Comparison of ENCODE assay signal across 13 cellular contexts in the genomic region with DNA sequence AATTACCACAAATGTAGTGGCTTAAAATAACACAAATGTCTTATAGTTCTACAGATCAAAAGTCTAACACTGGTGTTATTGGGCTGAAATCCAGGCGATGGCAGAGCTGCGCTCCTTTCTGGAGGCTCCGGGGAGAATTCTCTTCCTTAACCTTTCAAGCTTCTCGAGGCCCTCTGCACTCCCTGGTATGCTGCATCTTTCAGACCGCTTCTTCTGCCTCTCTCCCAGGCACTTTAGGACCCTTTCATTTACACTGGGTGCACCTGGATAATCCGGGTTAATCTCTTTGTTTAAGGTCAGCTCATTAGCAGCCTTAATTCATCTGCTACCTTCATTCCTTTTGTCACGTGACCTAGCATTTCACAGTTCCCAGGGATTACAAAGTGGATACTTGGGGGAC.
DNase-seq lines count a peak whose midpoint lies in the region; ATAC-seq, FAIRE-seq and TF ChIP-seq lines count a peak whose summit lies in the region.
"Had no signal": no experiment of that assay in that cellular context is flagged by ENCODE, and none has a peak within 500 bp of the region (broad histone marks: within the 10 kb centered on the region; RNA-seq: fewer than 3 reads in every experiment).

No MANE protein-coding gene starts in this region.

- no peak overlapping the region for H2BK15ac ChIP-seq in H1 (ENCODE audit: low read length)

- no peaks in the 10 kb centered on the region for H3K27me3 ChIP-seq in H1 (replicated peaks in 1 of 4; ENCODE audit: control insufficient read depth in 3 of 4, extremely low read depth in 1 of 4, insufficient read depth in 3 of 4, low read length in 3 of 4)
- no peaks in the 10 kb centered on the region for H3K27me3 ChIP-seq in PC-3 (ENCODE audit: low read length)
- H3K27me3 ChIP-seq: BLaER1 treated with 17β-estradiol and CSF1 and Interleukin-3, amounts not matched to agents 10 nM and 100 nM had no signal

- no peak overlapping the region for H2BK20ac ChIP-seq in H1 (ENCODE audit: low read length)

- H3K9me3 ChIP-seq in H1 (ENCODE audit: insufficient read depth in 2 of 2, low read depth in 1 of 2, low read length in 1 of 2) (no peaks in the 10 kb centered on the region), PC-3 (ENCODE audit: low read length) (no peaks in the 10 kb centered on the region)

- H2BK12ac ChIP-seq in H1 (ENCODE audit: low read depth, low read length) = no peak overlapping the region; the same call in 1 of the 2 replicates

- peak in 2 of 3 experiments; percentile 31 to 34; a peak in 3 of 4 replicates for TF ChIP-seq CTCF in H1 (IDR thresholded peaks at IDR 0.05; ENCODE audit: control extremely low read depth in 1 of 3, insufficient read depth in 1 of 3, low read depth in 1 of 3, low read length in 3 of 3)
- TF ChIP-seq CTCF in PC-3 (conservative IDR thresholded peaks at IDR 0.05; ENCODE audit: low read depth, low read length) = no peak

- POLR2A ChIA-PET in H1 (lab: Charles Lee; ENCODE audit: partially characterized antibody) (no interaction called here), PC-3 (lab: Charles Lee; ENCODE audit: unreplicated experiment) (no interaction called here)

- TF ChIP-seq EP300 in H1 (IDR thresholded peaks at IDR 0.05; ENCODE audit: borderline replicate concordance in 1 of 2, low read depth in 2 of 2, low read length in 2 of 2) = no peak

- H3K4me1 ChIP-seq in H1 (replicated peaks in 1 of 4; ENCODE audit: control insufficient read depth in 3 of 4, insufficient read depth in 4 of 4, low read length in 3 of 4) (peaks cover 0 to 4% (median under 1%) of the 10 kb centered on the region in 4 experiments; a peak in 1 of 7 replicates), PC-3 (ENCODE audit: insufficient read depth, low read length) (no peaks in the 10 kb centered on the region)

- H4K91ac ChIP-seq in H1 (replicated peaks; ENCODE audit: insufficient read length, low read length) = no peak overlapping the region

- no peaks in the 10 kb centered on the region for H3F3A ChIP-seq in PC-3 (ENCODE audit: low read length, unreplicated experiment)

- H2AFZ ChIP-seq in H1 (ENCODE audit: low read length) (peak overlapping the region; percentile 61; the same call in 1 of the 2 replicates), PC-3 (ENCODE audit: low read length) (no peak overlapping the region)

- no peak overlapping the region for H3K9ac ChIP-seq in H1 (replicated peaks in 1 of 4; ENCODE audit: extremely low read depth in 1 of 4, low read depth in 3 of 4, low read length in 3 of 4)
- H3K9ac ChIP-seq in PC-3 (ENCODE audit: low read length) = no peak overlapping the region
- H3K9ac ChIP-seq: BLaER1 treated with 17β-estradiol and CSF1 and Interleukin-3, amounts not matched to agents 10 nM and 100 nM had no signal

- no peak overlapping the region for H3K14ac ChIP-seq in H1 (ENCODE audit: insufficient read length)

- peak; percentile 38 for DNase-seq in D341Med (ENCODE audit: low spot score)
- DNase-seq in NCI-H524 treated with DMSO at 0.1 percent for 48 hours (lab: John Stamatoyannopoulos, UW) = peak; percentile 85
- DNase-seq in H1 (ENCODE audit: low read depth in 1 of 2, low spot score in 2 of 2) = peak in 1 of 2 experiments; percentile 23
- DNase-seq in middle frontal gyrus (ENCODE audit: extremely low spot score, low spot score) = peak; percentile 36
- no peak for DNase-seq in PC-3
- DNase-seq in stimulated activated CD4-positive, alpha-beta T cell treated with anti-CD3 and anti-CD28 coated beads, Interleukin-15, amount 100 ng/mL, for 24 hours = no peak
- no peak for DNase-seq in GDM1 (lab: John Stamatoyannopoulos, UW)
- DNase-seq: activated CD4-positive, alpha-beta T cell treated with anti-CD3 and anti-CD28 coated beads, Interleukin-2, amount 50 U/mL, for 4 hours; activated effector memory CD4-positive, alpha-beta T cell treated with Interleukin-2 at 50 U/mL for 16 hours; NCI-H2107 had no signal

- H3K4ac ChIP-seq in H1 (replicated peaks; ENCODE audit: insufficient read length, low read depth, low read length) = no peak overlapping the region

- no peak overlapping the region for H2BK120ac ChIP-seq in H1 (replicated peaks; ENCODE audit: low read depth, low read length)

- H4K8ac ChIP-seq in H1 (ENCODE audit: extremely low read depth, insufficient read depth, low read length) = no peak overlapping the region

- ATAC-seq in HG02571 (IDR thresholded peaks at IDR 0.05; ENCODE audit: unreplicated experiment) = no peak
- no peak for ATAC-seq in PC-3
- ATAC-seq: sciatic nerve had no signal

- no peak overlapping the region for H3K56ac ChIP-seq in H1 (replicated peaks; ENCODE audit: insufficient read length, low read depth, low read length)

- peak; percentile 61 to 70 for TF ChIP-seq RAD21 in H1 (IDR thresholded peaks at IDR 0.05 in 1 of 2, conservative IDR thresholded peaks at IDR 0.05 in 1 of 2; ENCODE audit: low read depth in 2 of 2, low read length in 2 of 2)

- H3K23ac ChIP-seq in H1 (ENCODE audit: insufficient read length) = no peak overlapping the region

- no peak overlapping the region for H2BK5ac ChIP-seq in H1 (ENCODE audit: low read depth, low read length)

- WGBS in H1 (ENCODE audit: extremely low coverage in 1 of 2, insufficient coverage in 1 of 2, insufficient read length in 1 of 2, insufficient replicate concordance in 2 of 2, low coverage in 1 of 2, low lambda C conversion rate in 2 of 2, missing lambda C conversion rate in 1 of 2), 2 experiments = 59% methylated on average over 7 of the region's 7 CpGs; no CpG with 5 or more reads in 1 of the 2 experiments

- H3K9me2 ChIP-seq in PC-3 (replicated peaks; ENCODE audit: low read length) = no peaks in the 10 kb centered on the region

- H3K36me3 ChIP-seq in H1 (ENCODE audit: control insufficient read depth in 2 of 4, insufficient read depth in 4 of 4, low read length in 3 of 4) = no peaks in the 10 kb centered on the region
- no peaks in the 10 kb centered on the region for H3K36me3 ChIP-seq in PC-3 (ENCODE audit: low read depth, low read length)
- H3K36me3 ChIP-seq: BLaER1 treated with 17β-estradiol and CSF1 and Interleukin-3, amounts not matched to agents 10 nM and 100 nM had no signal

- intact Hi-C loops in PC-3 (cut with micrococcal nuclease) = loop anchor here (5.0 kb wide), 1 partner anchor 116 kb away; no protein-coding TSS in a partner anchor

- H3K27ac ChIP-seq in H1 (ENCODE audit: low read depth, low read length) = no peak overlapping the region
- no peak overlapping the region for H3K27ac ChIP-seq in PC-3 (ENCODE audit: low read length)
- H3K27ac ChIP-seq: BLaER1 treated with 17β-estradiol and CSF1 and Interleukin-3, amounts not matched to agents 10 nM and 100 nM had no signal

- no TSS peak for BruUV-seq in PC-3 (replicated peaks; lab: Mats Ljungman, UMichigan)

- H3K4me3 ChIP-seq in H1 (ENCODE audit: extremely low read depth in 1 of 4, insufficient read depth in 2 of 4, low read depth in 3 of 4, low read length in 4 of 4) = no peak overlapping the region
- H3K4me3 ChIP-seq in PC-3 (ENCODE audit: low read length) = no peak overlapping the region
- H3K4me3 ChIP-seq: BLaER1 treated with 17β-estradiol and CSF1 and Interleukin-3, amounts not matched to agents 10 nM and 100 nM had no signal

- H4K20me1 ChIP-seq in H1 (replicated peaks in 1 of 2; ENCODE audit: control insufficient read depth in 1 of 2, insufficient read depth in 2 of 2, low read length in 2 of 2) (no peaks in the 10 kb centered on the region), PC-3 (ENCODE audit: low read length) (no peaks in the 10 kb centered on the region)
- H4K20me1 ChIP-seq: BLaER1 treated with 17β-estradiol and CSF1 and Interleukin-3, amounts not matched to agents 10 nM and 100 nM had no signal

- no peak overlapping the region for H4K5ac ChIP-seq in H1 (ENCODE audit: insufficient read length, low read depth, low read length)

- H3K4me2 ChIP-seq in H1 (ENCODE audit: insufficient read depth in 1 of 2, low read depth in 2 of 2, low read length in 2 of 2) = no peak overlapping the region
- H3K4me2 ChIP-seq in PC-3 (ENCODE audit: low read length) = no peak overlapping the region
- H3K4me2 ChIP-seq: BLaER1 treated with 17β-estradiol and CSF1 and Interleukin-3, amounts not matched to agents 10 nM and 100 nM had no signal

- CTCF ChIA-PET in H1 (lab: Charles Lee; ENCODE audit: partially characterized antibody) = interaction anchor here (0.6 to 3.4 kb wide), 7 partner anchors 12 to 194 kb away, joined by 3 to 17 read pairs (median 4); no protein-coding TSS in a partner anchor
- CTCF ChIA-PET in PC-3 (lab: Charles Lee) = no interaction called here

- H3K79me2 ChIP-seq in H1 (ENCODE audit: control insufficient read depth in 1 of 2, insufficient read depth in 2 of 2, low read length in 2 of 2) (no peaks in the 10 kb centered on the region), PC-3 (ENCODE audit: low read length) (no peaks in the 10 kb centered on the region)

- TF ChIP-seq POLR2A in H1 (IDR thresholded peaks at IDR 0.05; ENCODE audit: control extremely low read depth in 1 of 2, low read depth in 2 of 2, low read length in 2 of 2) = no peak

- H3K23me2 ChIP-seq in H1 (ENCODE audit: low read depth, low read length) = no peaks in the 10 kb centered on the region

- no peaks in the 10 kb centered on the region for H3K79me1 ChIP-seq in H1 (ENCODE audit: low read depth, low read length)

- H2AK5ac ChIP-seq in H1 (ENCODE audit: low read depth, low read length) = no peak overlapping the region

- FAIRE-seq in H1 (lab: Jason Lieb, UNC) = peak; percentile 42

- H3K18ac ChIP-seq in H1 (ENCODE audit: extremely low read depth, low read length) = no peak overlapping the region

TF ChIP-seq in H1, 55 proteins besides CTCF, POLR2A, EP300 and RAD21 (continues in another document):
- no peak for TF ChIP-seq SUZ12 (IDR thresholded peaks at IDR 0.05; ENCODE audit: low read length)
- no peak for TF ChIP-seq HDAC2 (IDR thresholded peaks at IDR 0.05; ENCODE audit: borderline replicate concordance in 1 of 2, low read depth in 2 of 2, low read length in 2 of 2)
- no peak for TF ChIP-seq TCF12 (IDR thresholded peaks at IDR 0.05; ENCODE audit: low read depth, low read length)
- TF ChIP-seq, protein P1, sequence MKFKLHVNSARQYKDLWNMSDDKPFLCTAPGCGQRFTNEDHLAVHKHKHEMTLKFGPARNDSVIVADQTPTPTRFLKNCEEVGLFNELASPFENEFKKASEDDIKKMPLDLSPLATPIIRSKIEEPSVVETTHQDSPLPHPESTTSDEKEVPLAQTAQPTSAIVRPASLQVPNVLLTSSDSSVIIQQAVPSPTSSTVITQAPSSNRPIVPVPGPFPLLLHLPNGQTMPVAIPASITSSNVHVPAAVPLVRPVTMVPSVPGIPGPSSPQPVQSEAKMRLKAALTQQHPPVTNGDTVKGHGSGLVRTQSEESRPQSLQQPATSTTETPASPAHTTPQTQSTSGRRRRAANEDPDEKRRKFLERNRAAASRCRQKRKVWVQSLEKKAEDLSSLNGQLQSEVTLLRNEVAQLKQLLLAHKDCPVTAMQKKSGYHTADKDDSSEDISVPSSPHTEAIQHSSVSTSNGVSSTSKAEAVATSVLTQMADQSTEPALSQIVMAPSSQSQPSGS (IDR thresholded peaks at IDR 0.05; ENCODE audit: low read length) = no peak

Comparison
In these comparisons a context has a peak if more than half of its experiments do, and no peak if none do; other contexts are left out.
1. DNase-seq: peak in D341Med (single experiment), NCI-H524 treated with DMSO at 0.1 percent for 48 hours (single experiment) and middle frontal gyrus (single experiment); none in PC-3 (single experiment), stimulated activated CD4-positive, alpha-beta T cell treated with anti-CD3 and anti-CD28 coated beads, Interleukin-15, amount 100 ng/mL, for 24 hours (single experiment) and GDM1 (single experiment).